ENCODE assay signal across 18 cellular contexts in genomic region chr7:95933618-95934017, GRCh38.
DNase-seq lines count a peak whose midpoint lies in the region; ATAC-seq lines count a peak whose summit lies in the region.
"Had no signal": no experiment of that assay in that cellular context is flagged by ENCODE, and none has a peak within 500 bp of the region (broad histone marks: within the 10 kb centered on the region; RNA-seq: fewer than 3 reads in every experiment).

No MANE protein-coding gene starts in this region.

- peak; percentile 74 for DNase-seq in DMS79 (lab: John Stamatoyannopoulos, UW)
- DNase-seq in NCI-H1436 treated with DMSO at 0.1 percent for 48 hours (lab: John Stamatoyannopoulos, UW), result peak; percentile 62
- DNase-seq in NCI-H345 (lab: John Stamatoyannopoulos, UW), result peak; percentile 87
- DNase-seq in left ventricle myocardium superior, result no peak
- no peak for DNase-seq in NOMO-1 (lab: John Stamatoyannopoulos, UW; ENCODE audit: unreplicated experiment in 2 of 2)
- DNase-seq in GDM1 (lab: John Stamatoyannopoulos, UW), result no peak
- no peak for DNase-seq in AG08395 (ENCODE audit: low spot score)
- DNase-seq: activated CD4-positive, alpha-beta T cell treated with anti-CD3 and anti-CD28 coated beads, Interleukin-2, amount 50 U/mL, for 1 hour; activated naive CD4-positive, alpha-beta T cell; amygdala; GF-D8; HCEC 1CT; MV-4-11; NK-92 treated with Interleukin-12 subunit alpha and Interleukin-12 subunit beta, amount 100 ng/mL, for 24 hours; small intestine; stimulated activated CD4-positive, alpha-beta T cell treated with anti-CD3 and anti-CD28 coated beads, Interleukin-4, amount 100 ng/mL, for 4 hours had no signal

- intact Hi-C loops in left ventricle myocardium superior (cut with micrococcal nuclease), result no loop called here

- ATAC-seq in left ventricle myocardium superior, result peak; percentile 87
- ATAC-seq: esophagus mucosa, GM12878 had no signal

Comparison
In these comparisons a context has a peak if more than half of its experiments do, and no peak if none do; other contexts are left out.
1. DNase-seq: peak in DMS79 (single experiment), NCI-H1436 treated with DMSO at 0.1 percent for 48 hours (single experiment) and NCI-H345 (single experiment); none in left ventricle myocardium superior (single experiment), NOMO-1 (0 of 2), GDM1 (single experiment) and AG08395 (single experiment).